In the genomic region with DNA sequence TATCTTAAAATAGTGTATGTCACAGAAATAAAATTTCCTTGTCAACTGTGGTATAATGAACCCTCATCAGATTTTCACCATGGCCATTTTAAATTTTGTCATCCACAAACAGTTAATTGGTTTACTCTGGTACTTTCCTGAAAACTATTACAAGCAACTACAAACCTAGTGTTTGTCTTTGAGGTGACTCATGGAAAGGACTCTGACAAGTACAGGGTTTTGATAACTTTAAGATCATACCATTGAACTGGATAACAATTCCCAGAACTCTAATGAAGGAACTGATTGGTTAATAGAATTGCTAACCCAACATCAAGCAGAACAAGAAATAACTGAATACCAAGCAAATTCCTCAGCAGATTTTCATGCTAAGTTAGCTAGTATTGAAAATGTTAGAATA, we compare ENCODE assay signal across 17 cellular contexts.
"Had no signal": no experiment of that assay in that cellular context is flagged by ENCODE, and none has a peak within 500 bp of the region (broad histone marks: within the 10 kb centered on the region; RNA-seq: fewer than 3 reads in every experiment).

No MANE protein-coding gene starts in this region.

- H3K4me3 Mint-ChIP-seq: memory B cell, mesothelial cell of epicardium, natural killer cell, neural crest cell, type B pancreatic cell had no signal

- ATAC-seq: left colon, natural killer cell, right cardiac atrium had no signal

- H3K27ac ChIP-seq: esophagus squamous epithelium, hepatocyte, thyroid gland, uterus had no signal

- H3K36me3 ChIP-seq: esophagus squamous epithelium, thyroid gland, uterus had no signal

- H3K4me3 ChIP-seq: esophagus squamous epithelium, hepatocyte, thyroid gland, uterus had no signal

- H3K4me1 ChIP-seq: esophagus squamous epithelium, thyroid gland, uterus had no signal

- H3K27me3 Mint-ChIP-seq: type B pancreatic cell had no signal

- DNase-seq: effector memory CD4-positive, alpha-beta T cell; esophagus squamous epithelium; foreskin melanocyte; head of caudate nucleus; left colon; natural killer cell; right cardiac atrium; small intestine; stimulated activated CD4-positive, alpha-beta T cell treated with anti-CD3 and anti-CD28 coated beads, Interleukin-12 subunit alpha, Interleukin-12 subunit beta, amount 100 ng/mL, for 4 hours; stimulated activated naive CD4-positive, alpha-beta T cell; thyroid gland; uterus had no signal

- H3K27me3 ChIP-seq: esophagus squamous epithelium, hepatocyte, thyroid gland, uterus had no signal

- H3K9me3 ChIP-seq: thyroid gland, uterus had no signal

- H3K4me1 Mint-ChIP-seq: memory B cell, mesothelial cell of epicardium, natural killer cell, neural crest cell had no signal

- H3K27ac Mint-ChIP-seq: memory B cell, mesothelial cell of epicardium, natural killer cell, type B pancreatic cell had no signal

- H3K36me3 Mint-ChIP-seq: memory B cell, mesothelial cell of epicardium, natural killer cell, type B pancreatic cell had no signal
